Comparison of ENCODE assay signal across 16 cellular contexts in the genomic region with DNA sequence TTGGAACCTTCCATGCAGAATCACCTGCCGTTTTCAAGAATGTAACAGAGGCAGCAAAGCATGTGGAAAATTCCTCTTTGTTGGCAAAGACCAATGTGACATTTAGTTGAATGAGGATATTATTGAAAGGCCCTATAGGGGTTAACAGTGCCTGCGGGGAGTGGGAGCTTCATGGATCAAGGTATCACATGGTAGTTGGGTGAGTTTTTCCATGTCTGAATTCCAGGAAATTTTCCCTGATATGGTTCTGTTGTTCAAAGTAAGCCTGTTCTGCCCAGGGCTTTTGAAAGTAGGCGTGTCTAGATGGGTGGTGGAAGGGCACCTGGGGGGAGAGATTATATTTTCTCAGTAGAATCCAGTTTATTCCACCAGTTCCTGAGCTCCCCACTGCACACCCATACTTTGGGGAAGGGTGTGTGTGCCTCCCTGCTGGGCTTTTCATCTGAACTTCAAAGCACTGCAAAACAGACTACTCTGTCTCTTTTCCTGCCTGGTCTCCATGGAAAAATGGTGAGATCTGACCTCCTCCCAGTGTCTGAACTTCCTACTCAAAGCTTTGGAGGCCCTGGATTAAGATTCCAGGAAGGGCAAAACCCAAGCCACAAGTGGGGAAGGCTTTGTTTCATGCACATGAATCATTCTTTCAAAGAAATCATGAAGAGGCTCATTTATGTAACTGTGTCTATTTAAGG.
DNase-seq lines count a peak whose midpoint lies in the region; ATAC-seq and TF ChIP-seq lines count a peak whose summit lies in the region.
"Had no signal": no experiment of that assay in that cellular context is flagged by ENCODE, and none has a peak within 500 bp of the region (broad histone marks: within the 10 kb centered on the region; RNA-seq: fewer than 3 reads in every experiment).

No MANE protein-coding gene starts in this region.

- H3K9ac ChIP-seq in endodermal cell (ENCODE audit: extremely low read depth, low read length, poor library complexity, severe bottlenecking): no peak overlapping the region

- POLR2A ChIA-PET in RWPE1 (lab: Yijun Ruan, JAX; ENCODE audit: low non-redundant PET): no interaction called here

- H3K27me3 Mint-ChIP-seq in activated CD4-positive, alpha-beta T cell treated with anti-CD3 and anti-CD28 coated beads, Interleukin-2, amount 10 ng/mL, durations not matched to agents 24 days and 14 days: no peaks in the 10 kb centered on the region
- H3K27me3 Mint-ChIP-seq in endodermal cell (ENCODE audit: insufficient read depth): peaks cover 10% of the 10 kb centered on the region
- no peaks in the 10 kb centered on the region for H3K27me3 Mint-ChIP-seq in natural killer cell treated with Interleukin-12 subunit alpha and Interleukin-12 subunit beta and Interleukin-15 and Interleukin-18, amount 100 ng/mL, for 72 hours
- H3K27me3 Mint-ChIP-seq: activated naive CD8-positive, alpha-beta T cell treated with anti-CD3 and anti-CD28 coated beads, Interleukin-2, amount 50 U/mL, for 24 hours had no signal

- no peaks in the 10 kb centered on the region for H3K27me3 ChIP-seq in SJSA1 (replicated peaks)
- no peaks in the 10 kb centered on the region for H3K27me3 ChIP-seq in endodermal cell (ENCODE audit: control insufficient read depth, insufficient read depth, low read length, poor library complexity, severe bottlenecking)
- no peaks in the 10 kb centered on the region for H3K27me3 ChIP-seq in HAP-1 (ENCODE audit: low read depth)
- H3K27me3 ChIP-seq: upper lobe of right lung had no signal

- intact Hi-C loops in activated CD4-positive, alpha-beta T cell treated with anti-CD3 and anti-CD28 coated beads, Interleukin-2, amount 10 ng/mL, durations not matched to agents 24 days and 14 days (cut with micrococcal nuclease): no loop called here

- H3K9me3 Mint-ChIP-seq in activated CD4-positive, alpha-beta T cell treated with anti-CD3 and anti-CD28 coated beads, Interleukin-2, amount 10 ng/mL, durations not matched to agents 24 days and 14 days: peaks cover 43% of the 10 kb centered on the region
- peaks cover 30% of the 10 kb centered on the region for H3K9me3 Mint-ChIP-seq in endodermal cell
- H3K9me3 Mint-ChIP-seq in natural killer cell treated with Interleukin-12 subunit alpha and Interleukin-12 subunit beta and Interleukin-15 and Interleukin-18, amount 100 ng/mL, for 72 hours: peaks cover 21% of the 10 kb centered on the region

- H3K4me1 ChIP-seq in SJSA1 (replicated peaks) (peaks cover 21% of the 10 kb centered on the region), endodermal cell (ENCODE audit: control insufficient read depth, insufficient read depth, low read length) (no peaks in the 10 kb centered on the region), HAP-1 (peaks cover 27% of the 10 kb centered on the region)

- H3K36me3 Mint-ChIP-seq in activated CD4-positive, alpha-beta T cell treated with anti-CD3 and anti-CD28 coated beads, Interleukin-2, amount 10 ng/mL, durations not matched to agents 24 days and 14 days (ENCODE audit: low read depth): peaks cover 26% of the 10 kb centered on the region
- H3K36me3 Mint-ChIP-seq in endodermal cell (ENCODE audit: low read depth): peaks cover 8% of the 10 kb centered on the region
- H3K36me3 Mint-ChIP-seq in natural killer cell treated with Interleukin-12 subunit alpha and Interleukin-12 subunit beta and Interleukin-15 and Interleukin-18, amount 100 ng/mL, for 72 hours: peaks cover 11% of the 10 kb centered on the region

- H3K9me3 ChIP-seq in SJSA1 (replicated peaks) (no peaks in the 10 kb centered on the region), endodermal cell (ENCODE audit: control insufficient read depth, low read length) (peaks cover 42% of the 10 kb centered on the region), HAP-1 (peaks cover 2% of the 10 kb centered on the region)
- H3K9me3 ChIP-seq: Caco-2, upper lobe of right lung had no signal

- peak overlapping the region; percentile 66 for H3K4me3 Mint-ChIP-seq in activated CD4-positive, alpha-beta T cell treated with anti-CD3 and anti-CD28 coated beads, Interleukin-2, amount 10 ng/mL, durations not matched to agents 24 days and 14 days
- no peak overlapping the region for H3K4me3 Mint-ChIP-seq in endodermal cell
- peak overlapping the region; percentile 67 for H3K4me3 Mint-ChIP-seq in natural killer cell treated with Interleukin-12 subunit alpha and Interleukin-12 subunit beta and Interleukin-15 and Interleukin-18, amount 100 ng/mL, for 72 hours
- H3K4me3 Mint-ChIP-seq: activated naive CD8-positive, alpha-beta T cell treated with anti-CD3 and anti-CD28 coated beads, Interleukin-2, amount 50 U/mL, for 24 hours had no signal

- H3K27ac Mint-ChIP-seq in activated CD4-positive, alpha-beta T cell treated with anti-CD3 and anti-CD28 coated beads, Interleukin-2, amount 10 ng/mL, durations not matched to agents 24 days and 14 days: peak overlapping the region; percentile 85
- H3K27ac Mint-ChIP-seq in endodermal cell: no peak overlapping the region
- H3K27ac Mint-ChIP-seq in natural killer cell treated with Interleukin-12 subunit alpha and Interleukin-12 subunit beta and Interleukin-15 and Interleukin-18, amount 100 ng/mL, for 72 hours: peak overlapping the region; percentile 81 to 88

- no peaks in the 10 kb centered on the region for H3K36me3 ChIP-seq in SJSA1
- no peaks in the 10 kb centered on the region for H3K36me3 ChIP-seq in endodermal cell (ENCODE audit: control insufficient read depth, insufficient read depth, low read length)
- no peaks in the 10 kb centered on the region for H3K36me3 ChIP-seq in HAP-1 (replicated peaks)
- H3K36me3 ChIP-seq: upper lobe of right lung had no signal

- 80 to 86% methylated on average over 2 to 3 of the region's 3 CpGs for WGBS in endodermal cell (ENCODE audit: insufficient coverage in 1 of 2, insufficient read length in 1 of 2), 2 experiments

- no peak for TF ChIP-seq CTCF in endodermal cell (conservative IDR thresholded peaks at IDR 0.05)
- TF ChIP-seq CTCF in RWPE1 (conservative IDR thresholded peaks at IDR 0.05; ENCODE audit: low read depth): no peak

- H3K27ac ChIP-seq in SJSA1 (peak overlapping the region; percentile 9; the same call in 1 of the 2 replicates), endodermal cell (ENCODE audit: low read depth, low read length) (no peak overlapping the region), RWPE1 (no peak overlapping the region)
- H3K27ac ChIP-seq: upper lobe of right lung had no signal

- DNase-seq in activated CD4-positive, alpha-beta T cell treated with anti-CD3 and anti-CD28 coated beads, Interleukin-2, amount 10 ng/mL, durations not matched to agents 24 days and 14 days: peak; percentile 59
- no peak for DNase-seq in activated CD4-positive, alpha-beta T cell treated with anti-CD3 and anti-CD28 coated beads for 1 hour
- no peak for DNase-seq in SJSA1 (ENCODE audit: low read depth in 1 of 2, low spot score in 2 of 2)
- no peak for DNase-seq in endodermal cell
- DNase-seq in natural killer cell treated with Interleukin-12 subunit alpha and Interleukin-12 subunit beta and Interleukin-15 and Interleukin-18, amount 100 ng/mL, for 72 hours (ENCODE audit: low spot score): no peak
- DNase-seq in HAP-1 (ENCODE audit: low spot score in 2 of 2): no peak
- DNase-seq in RWPE1 (ENCODE audit: low spot score): no peak
- DNase-seq: activated naive CD8-positive, alpha-beta T cell treated with anti-CD3 and anti-CD28 coated beads, Interleukin-2, amount 50 U/mL, for 24 hours; Caco-2; GF-D8; MM.1S; occipital lobe; upper lobe of right lung had no signal

- H3K4me3 ChIP-seq in SJSA1: no peak overlapping the region
- H3K4me3 ChIP-seq in endodermal cell (ENCODE audit: low read length): peak overlapping the region; percentile 3
- H3K4me3 ChIP-seq in HAP-1: no peak overlapping the region
- H3K4me3 ChIP-seq: lung, upper lobe of right lung had no signal

- ATAC-seq in natural killer cell treated with Interleukin-12 subunit alpha and Interleukin-12 subunit beta and Interleukin-15 and Interleukin-18, amount 100 ng/mL, for 72 hours: no peak
- no peak for ATAC-seq in GM19035 (IDR thresholded peaks at IDR 0.05; ENCODE audit: unreplicated experiment)
- ATAC-seq: Right ventricle myocardium inferior, upper lobe of right lung had no signal

- in situ Hi-C loops in HAP-1 (cut with MboI; ENCODE audit: low sequenced_read_pairs): no loop called here

- H3K4me1 Mint-ChIP-seq in activated CD4-positive, alpha-beta T cell treated with anti-CD3 and anti-CD28 coated beads, Interleukin-2, amount 10 ng/mL, durations not matched to agents 24 days and 14 days: peaks cover 69% of the 10 kb centered on the region
- peaks cover 7% of the 10 kb centered on the region for H3K4me1 Mint-ChIP-seq in endodermal cell
- H3K4me1 Mint-ChIP-seq in natural killer cell treated with Interleukin-12 subunit alpha and Interleukin-12 subunit beta and Interleukin-15 and Interleukin-18, amount 100 ng/mL, for 72 hours (ENCODE audit: low read depth in 2 of 2): peaks cover 68 to 74% of the 10 kb centered on the region in 2 donors

- CTCF ChIA-PET in RWPE1 (lab: Yijun Ruan, JAX): interaction anchor here (0.7 to 1.8 kb wide), 3 partner anchors 24 to 671 kb away, joined by 3 to 6 read pairs (median 5); no protein-coding TSS in a partner anchor
